ENCODE assay signal across 8 cellular contexts in the genomic region with DNA sequence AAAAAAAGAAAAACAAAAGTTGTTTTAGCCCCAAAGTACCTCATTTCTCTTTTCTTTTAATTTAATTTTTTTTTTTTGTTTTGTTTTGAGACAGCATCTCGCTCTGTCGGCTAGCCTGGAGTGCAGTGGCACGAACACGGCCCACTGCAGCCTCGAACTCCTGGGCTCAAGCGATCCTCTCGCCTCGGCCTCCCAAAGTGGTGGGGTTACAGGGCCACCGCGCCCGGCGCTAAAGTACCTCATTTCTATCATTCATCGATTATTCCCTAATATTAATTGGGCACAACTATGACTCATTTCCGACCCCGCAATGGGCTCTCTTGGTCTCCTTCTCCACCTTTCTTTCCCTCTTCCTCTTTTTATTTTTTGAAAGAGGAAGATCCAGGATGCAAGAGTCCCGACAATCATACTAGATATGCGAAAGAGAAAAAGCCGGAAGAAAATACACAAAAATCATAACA. TPM values are rescaled to one million over a fixed set of nuclear protein-coding genes. Genes with fewer than 3 reads are reported as not detected.
DNase-seq lines count a peak whose midpoint lies in the region; ATAC-seq, FAIRE-seq and TF ChIP-seq lines count a peak whose summit lies in the region.

No MANE protein-coding gene starts in this region.

- peak overlapping the region; percentile 84 for H3K4me2 ChIP-seq in endothelial cell of umbilical vein (ENCODE audit: insufficient read depth, low read length)

- H2AFZ ChIP-seq in endothelial cell of umbilical vein (ENCODE audit: low read depth, low read length): peak overlapping the region; percentile 59

- peaks cover 0 to 1% of the 10 kb centered on the region in 2 experiments for H3K36me3 ChIP-seq in endothelial cell of umbilical vein (ENCODE audit: control insufficient read depth in 2 of 2, extremely low read depth in 1 of 2, insufficient read depth in 2 of 2, low read length in 2 of 2)

- POLR2A ChIA-PET in RWPE1 (lab: Yijun Ruan, JAX; ENCODE audit: low non-redundant PET): interaction anchor here (1.0 kb wide), 1 partner anchor 14 kb away, joined by 5 read pairs; the partner anchor contains the start of gene TMEM134
- POLR2A ChIA-PET in endothelial cell of umbilical vein (lab: Charles Lee): interaction anchor here (0.9 kb wide), 1 partner anchor 81 kb away, joined by 3 read pairs; the partner anchor contains the start of gene PPP1CA

- intact Hi-C loops in endothelial cell of umbilical vein (cut with micrococcal nuclease): no loop called here

- no peak for TF ChIP-seq CTCF in RWPE1 (conservative IDR thresholded peaks at IDR 0.05; ENCODE audit: low read depth)
- no peak for TF ChIP-seq CTCF in endothelial cell of umbilical vein (IDR thresholded peaks at IDR 0.05; ENCODE audit: extremely low read depth in 1 of 2, insufficient read depth in 1 of 2, low read depth in 1 of 2, low read length in 2 of 2)

- dilution Hi-C loops in endothelial cell of umbilical vein (cut with MboI; ENCODE audit: extremely low pct_ligation_motif_present, low sequenced_read_pairs): no loop called here

- TSS peak; percentile 90 for BruUV-seq in endothelial cell of umbilical vein (replicated peaks; lab: Mats Ljungman, UMichigan)

- DNase-seq in RWPE1 (ENCODE audit: low spot score): peak; percentile 14
- no peak for DNase-seq in endothelial cell of umbilical vein (ENCODE audit: low read depth, low spot score)
- peak; percentile 18 for DNase-seq in retina
- no peak for DNase-seq in SK-N-DZ (ENCODE audit: low spot score)
- no peak for DNase-seq in NCI-H1694 (lab: John Stamatoyannopoulos, UW)
- no peak for DNase-seq in HUDEP-2 (lab: John Stamatoyannopoulos, UW; ENCODE audit: unreplicated experiment in 76 of 76)
- DNase-seq in dedifferentiated amniotic fluid mesenchymal stem cell (ENCODE audit: extremely low spot score): no peak

- H3K9ac ChIP-seq in endothelial cell of umbilical vein (replicated peaks; ENCODE audit: extremely low read depth, insufficient read depth, low read length): peak overlapping the region; percentile 66

- H3K4me3 ChIP-seq in endothelial cell of umbilical vein (replicated peaks in 1 of 3; ENCODE audit: insufficient read depth in 1 of 3, low read depth in 1 of 3, low read length in 3 of 3): peak overlapping the region; percentile 29 to 72 (median 46)

- H3K79me2 ChIP-seq in endothelial cell of umbilical vein (ENCODE audit: control insufficient read depth, insufficient read depth, low read length): no peaks in the 10 kb centered on the region

- CTCF ChIA-PET in RWPE1 (lab: Yijun Ruan, JAX) (no interaction called here), endothelial cell of umbilical vein (lab: Charles Lee) (interaction anchor here (0.7 to 1.2 kb wide), 4 partner anchors 10 to 81 kb away, joined by 3 to 11 read pairs (median 4); partner anchors contain the start of genes GPR152 and PPP1CA)

- H3K27ac ChIP-seq in RWPE1: peak overlapping the region; percentile 81
- peak overlapping the region; percentile 40 for H3K27ac ChIP-seq in endothelial cell of umbilical vein (ENCODE audit: insufficient read depth, low read depth, low read length)

- peak; percentile 1 for ATAC-seq in GM19395 (IDR thresholded peaks at IDR 0.05; ENCODE audit: unreplicated experiment)

- no peak for TF ChIP-seq POLR2A in endothelial cell of umbilical vein (IDR thresholded peaks at IDR 0.05; ENCODE audit: low read depth, low read length)

- no peaks in the 10 kb centered on the region for H3K4me1 ChIP-seq in endothelial cell of umbilical vein (ENCODE audit: control insufficient read depth, extremely low read depth, insufficient read depth, low read length)

- no peaks in the 10 kb centered on the region for H3K27me3 ChIP-seq in endothelial cell of umbilical vein (ENCODE audit: control insufficient read depth in 2 of 2, insufficient read depth in 2 of 2, low read length in 2 of 2)

- H4K20me1 ChIP-seq in endothelial cell of umbilical vein (replicated peaks; ENCODE audit: control insufficient read depth, extremely low read depth, insufficient read depth, low read length): no peaks in the 10 kb centered on the region

- no peaks in the 10 kb centered on the region for H3K9me1 ChIP-seq in endothelial cell of umbilical vein (replicated peaks; ENCODE audit: control insufficient read depth, extremely low read depth, insufficient read depth, low read length)

- no peak for FAIRE-seq in endothelial cell of umbilical vein (lab: Jason Lieb, UNC)

- H3K9me3 ChIP-seq in endothelial cell of umbilical vein (replicated peaks; ENCODE audit: control insufficient read depth, insufficient read depth, low read length): no peaks in the 10 kb centered on the region

TF ChIP-seq in endothelial cell of umbilical vein, 7 proteins besides CTCF, POLR2A, EP300 and RAD21 (continues in another document):
- TF ChIP-seq GATA2 (IDR thresholded peaks at IDR 0.05; ENCODE audit: insufficient read depth, insufficient read length, low read depth, low read length): no peak
- no peak for TF ChIP-seq MYC (IDR thresholded peaks at IDR 0.05; ENCODE audit: low read depth, low read length)
- TF ChIP-seq FOS (IDR thresholded peaks at IDR 0.05; ENCODE audit: borderline replicate concordance, insufficient read depth, low read length): no peak
- TF ChIP-seq JUN (IDR thresholded peaks at IDR 0.05; ENCODE audit: borderline replicate concordance, insufficient read depth, insufficient read length, low read depth): no peak
- TF ChIP-seq POLR2AphosphoS5 (IDR thresholded peaks at IDR 0.05; ENCODE audit: insufficient read depth, low read depth, low read length): no peak
- no peak for TF ChIP-seq EZH2 (IDR thresholded peaks at IDR 0.05; ENCODE audit: borderline replicate concordance, low read depth, low read length, severe bottlenecking)

RNA-seq across cellular contexts. Expression of gene AIP, which starts 0.5 kb away (rescaled TPM):
- total RNA-seq in endothelial cell of umbilical vein: 46.3 and 46.5 TPM in 2 replicates
- 114 and 130 TPM in 2 replicates for polyA plus RNA-seq in endothelial cell of umbilical vein
- polyA plus RNA-seq in endothelial cell of umbilical vein (2011; cell fraction: cytosol; rRNA removed): 96.3 and 116 TPM in 2 replicates
- polyA plus RNA-seq in endothelial cell of umbilical vein (2011; cell fraction: nucleus; rRNA removed): 47.5 and 54.7 TPM in 2 replicates
- 41.7 and 70.3 TPM in 2 replicates for polyA plus RNA-seq in endothelial cell of umbilical vein (2012)
- polyA minus RNA-seq in endothelial cell of umbilical vein: 36.3 and 37.4 TPM in 2 replicates
- 66.7 TPM for polyA minus RNA-seq in endothelial cell of umbilical vein (2011; cell fraction: cytosol; rRNA and poly(A)+ RNA removed)
- 8.5 and 15.0 TPM in 2 replicates for polyA minus RNA-seq in endothelial cell of umbilical vein (2011; cell fraction: nucleus; rRNA and poly(A)+ RNA removed)
- 129 and 147 TPM in 2 replicates for polyA plus RNA-seq in SK-N-DZ (2014; cell fraction: cytosol; rRNA removed)
- polyA plus RNA-seq in SK-N-DZ (2014; cell fraction: nucleus; rRNA removed): 65.6 and 94.1 TPM in 2 replicates

RNA-seq across cellular contexts. Expression of gene TMEM134, which starts 13.3 kb away (rescaled TPM):
- total RNA-seq in endothelial cell of umbilical vein: 33.4 and 41.6 TPM in 2 replicates
- 207 and 213 TPM in 2 replicates for polyA plus RNA-seq in endothelial cell of umbilical vein
- 64.6 and 78.8 TPM in 2 replicates for polyA plus RNA-seq in endothelial cell of umbilical vein (2011; cell fraction: cytosol; rRNA removed)
- polyA plus RNA-seq in endothelial cell of umbilical vein (2011; cell fraction: nucleus; rRNA removed): 39.9 and 47.6 TPM in 2 replicates
- 20.8 and 34.4 TPM in 2 replicates for polyA plus RNA-seq in endothelial cell of umbilical vein (2012)
- 8.6 and 14.8 TPM in 2 replicates for polyA minus RNA-seq in endothelial cell of umbilical vein
- polyA minus RNA-seq in endothelial cell of umbilical vein (2011; cell fraction: cytosol; rRNA and poly(A)+ RNA removed): 9.0 TPM
- 9.4 and 9.9 TPM in 2 replicates for polyA minus RNA-seq in endothelial cell of umbilical vein (2011; cell fraction: nucleus; rRNA and poly(A)+ RNA removed)
- polyA plus RNA-seq in SK-N-DZ (2014; cell fraction: cytosol; rRNA removed): 41.5 and 105 TPM in 2 replicates
- polyA plus RNA-seq in SK-N-DZ (2014; cell fraction: nucleus; rRNA removed): 31.5 and 76.6 TPM in 2 replicates

RNA-seq across cellular contexts. Expression of gene PITPNM1, which starts 22.9 kb away (rescaled TPM):
- total RNA-seq in endothelial cell of umbilical vein: 26.4 and 50.9 TPM in 2 replicates
- polyA plus RNA-seq in endothelial cell of umbilical vein: 16.5 and 25.2 TPM in 2 replicates
- polyA plus RNA-seq in endothelial cell of umbilical vein (2011; cell fraction: cytosol; rRNA removed): 8.9 and 12.8 TPM in 2 replicates
- polyA plus RNA-seq in endothelial cell of umbilical vein (2011; cell fraction: nucleus; rRNA removed): 38.2 and 38.7 TPM in 2 replicates
- polyA plus RNA-seq in endothelial cell of umbilical vein (2012): 16.0 and 21.5 TPM in 2 replicates
- 11.1 and 18.5 TPM in 2 replicates for polyA minus RNA-seq in endothelial cell of umbilical vein
- 76.5 TPM for polyA minus RNA-seq in endothelial cell of umbilical vein (2011; cell fraction: cytosol; rRNA and poly(A)+ RNA removed)
- 10.0 and 12.0 TPM in 2 replicates for polyA minus RNA-seq in endothelial cell of umbilical vein (2011; cell fraction: nucleus; rRNA and poly(A)+ RNA removed)
- 28.4 and 31.1 TPM in 2 replicates for polyA plus RNA-seq in SK-N-DZ (2014; cell fraction: cytosol; rRNA removed)
- 89.3 and 99.0 TPM in 2 replicates for polyA plus RNA-seq in SK-N-DZ (2014; cell fraction: nucleus; rRNA removed)

RNA-seq across cellular contexts. Expression of gene CDK2AP2, which starts 25.7 kb away (rescaled TPM):
- total RNA-seq in endothelial cell of umbilical vein: 81.2 and 97.0 TPM in 2 replicates
- polyA plus RNA-seq in endothelial cell of umbilical vein: 143 and 191 TPM in 2 replicates
- polyA plus RNA-seq in endothelial cell of umbilical vein (2011; cell fraction: cytosol; rRNA removed): 88.0 and 122 TPM in 2 replicates
- polyA plus RNA-seq in endothelial cell of umbilical vein (2011; cell fraction: nucleus; rRNA removed): 63.9 and 66.0 TPM in 2 replicates
- 46.8 and 73.3 TPM in 2 replicates for polyA plus RNA-seq in endothelial cell of umbilical vein (2012)
- polyA minus RNA-seq in endothelial cell of umbilical vein: 29.1 and 43.2 TPM in 2 replicates
- polyA minus RNA-seq in endothelial cell of umbilical vein (2011; cell fraction: cytosol; rRNA and poly(A)+ RNA removed): 66.5 TPM
- 26.2 and 27.3 TPM in 2 replicates for polyA minus RNA-seq in endothelial cell of umbilical vein (2011; cell fraction: nucleus; rRNA and poly(A)+ RNA removed)
- 30.6 and 31.7 TPM in 2 replicates for polyA plus RNA-seq in SK-N-DZ (2014; cell fraction: cytosol; rRNA removed)
- polyA plus RNA-seq in SK-N-DZ (2014; cell fraction: nucleus; rRNA removed): 18.5 and 37.4 TPM in 2 replicates

RNA-seq across cellular contexts. Expression of gene CABP4, which starts 27.2 kb away (rescaled TPM):
- 4.2 and 5.0 TPM in 2 replicates for total RNA-seq in endothelial cell of umbilical vein
- polyA plus RNA-seq in endothelial cell of umbilical vein: 2.4 and 2.6 TPM in 2 replicates
- 1.1 and 1.8 TPM in 2 replicates for polyA plus RNA-seq in endothelial cell of umbilical vein (2011; cell fraction: cytosol; rRNA removed)
- polyA plus RNA-seq in endothelial cell of umbilical vein (2011; cell fraction: nucleus; rRNA removed): 5.6 and 7.4 TPM in 2 replicates
- polyA plus RNA-seq in endothelial cell of umbilical vein (2012): 0.92 and 1.3 TPM in 2 replicates
- polyA minus RNA-seq in endothelial cell of umbilical vein: 1.5 and 2.2 TPM in 2 replicates
- polyA minus RNA-seq in endothelial cell of umbilical vein (2011; cell fraction: cytosol; rRNA and poly(A)+ RNA removed): not detected
- polyA minus RNA-seq in endothelial cell of umbilical vein (2011; cell fraction: nucleus; rRNA and poly(A)+ RNA removed): 1.3 and 2.7 TPM in 2 replicates
- polyA plus RNA-seq in SK-N-DZ (2014; cell fraction: cytosol; rRNA removed): not detected in 2 replicates
- not detected in 2 replicates for polyA plus RNA-seq in SK-N-DZ (2014; cell fraction: nucleus; rRNA removed)

Comparison
In these comparisons a context has a peak if more than half of its experiments do, and no peak if none do; other contexts are left out.
1. DNase-seq: peak in RWPE1 (single experiment) and retina (single experiment); none in endothelial cell of umbilical vein (single experiment), SK-N-DZ (single experiment), NCI-H1694 (single experiment), HUDEP-2 (0 of 76) and dedifferentiated amniotic fluid mesenchymal stem cell (single experiment).